In genomic region chr5:150323092-150323491, GRCh38 we compare ENCODE assay signal across 1 cellular context.
TF ChIP-seq lines count a peak whose summit lies in the region.

No MANE protein-coding gene starts in this region.

TF ChIP-seq in HepG2, 621 proteins besides CTCF, POLR2A, EP300 and RAD21 (continues in another document):
- TF ChIP-seq GPN1 (CRISPR knock-in tag; IDR thresholded peaks at IDR 0.05; ENCODE audit: borderline replicate concordance) (no peak), BCL6 (CRISPR knock-in tag; IDR thresholded peaks at IDR 0.05) (0 out of 2 replicates have a peak, but pooled peaks have one; percentile 20), SOX13 (IDR thresholded peaks at IDR 0.05) (no peak), SOX13 (CRISPR knock-in tag; conservative IDR thresholded peaks at IDR 0.05 in 1 of 2, IDR thresholded peaks at IDR 0.05 in 1 of 2) (peak in 1 of 2 experiments; percentile 61; a peak in 2 of 4 replicates), ZBTB1 (CRISPR knock-in tag; IDR thresholded peaks at IDR 0.05; ENCODE audit: borderline replicate concordance) (no peak), ZNF362 (CRISPR knock-in tag; IDR thresholded peaks at IDR 0.05; ENCODE audit: borderline replicate concordance) (no peak), NR2F2 (IDR thresholded peaks at IDR 0.05; ENCODE audit: borderline replicate concordance, low read depth) (no peak), FOXP4 (CRISPR knock-in tag; IDR thresholded peaks at IDR 0.05) (0 out of 2 replicates have a peak, but pooled peaks have one; percentile 33), ATF4 (CRISPR knock-in tag; IDR thresholded peaks at IDR 0.05) (peak in 1 of 2 experiments; percentile 51; a peak in 1 of 4 replicates), ARNTL (CRISPR knock-in tag; IDR thresholded peaks at IDR 0.05) (no peak), ZNF484 (CRISPR knock-in tag; IDR thresholded peaks at IDR 0.05; ENCODE audit: borderline replicate concordance, low read depth) (no peak), ZC3H4 (CRISPR knock-in tag; IDR thresholded peaks at IDR 0.05; ENCODE audit: borderline replicate concordance) (no peak), ISL2 (CRISPR knock-in tag; IDR thresholded peaks at IDR 0.05) (no peak), HNRNPLL (IDR thresholded peaks at IDR 0.05; ENCODE audit: low read depth, low read length, poor library complexity, severe bottlenecking) (peak; percentile 18), MAFK (conservative IDR thresholded peaks at IDR 0.05 in 1 of 2, IDR thresholded peaks at IDR 0.05 in 1 of 2; ENCODE audit: low read length in 2 of 2) (no peak), SP4 (CRISPR knock-in tag; IDR thresholded peaks at IDR 0.05) (no peak), ZNF20 (CRISPR knock-in tag; IDR thresholded peaks at IDR 0.05) (no peak), NAIF1 (CRISPR knock-in tag; IDR thresholded peaks at IDR 0.05; ENCODE audit: borderline replicate concordance) (0 out of 2 replicates have a peak, but pooled peaks have one; percentile 59), FOXA3 (CRISPR knock-in tag; IDR thresholded peaks at IDR 0.05) (peak; percentile 78), POLR2G (IDR thresholded peaks at IDR 0.05; ENCODE audit: low read depth, low read length) (no peak), CEBPZ (IDR thresholded peaks at IDR 0.05; ENCODE audit: low read length) (no peak), GTF2F1 (IDR thresholded peaks at IDR 0.05; ENCODE audit: low read length) (no peak), RXRB (CRISPR knock-in tag; IDR thresholded peaks at IDR 0.05; ENCODE audit: borderline replicate concordance) (no peak), NFKBIZ (CRISPR knock-in tag; IDR thresholded peaks at IDR 0.05) (no peak), ZNF749 (CRISPR knock-in tag; IDR thresholded peaks at IDR 0.05; ENCODE audit: borderline replicate concordance) (no peak), ZNF737 (CRISPR knock-in tag; IDR thresholded peaks at IDR 0.05; ENCODE audit: borderline replicate concordance) (no peak), FOXA1 (IDR thresholded peaks at IDR 0.05) (no peak), FOXA1 (CRISPR knock-in tag; IDR thresholded peaks at IDR 0.05) (peak; percentile 88), RBFOX2 (IDR thresholded peaks at IDR 0.05; ENCODE audit: low read depth, low read length) (no peak), HES4 (CRISPR knock-in tag; IDR thresholded peaks at IDR 0.05; ENCODE audit: borderline replicate concordance) (no peak), ZNF580 (CRISPR knock-in tag; IDR thresholded peaks at IDR 0.05; ENCODE audit: borderline replicate concordance, low read depth) (no peak), ZNF839 (CRISPR knock-in tag; IDR thresholded peaks at IDR 0.05; ENCODE audit: borderline replicate concordance) (no peak), CEBPG (CRISPR knock-in tag; IDR thresholded peaks at IDR 0.05) (peak; percentile 92), ZNF468 (CRISPR knock-in tag; IDR thresholded peaks at IDR 0.05) (no peak), E2F5 (CRISPR knock-in tag; conservative IDR thresholded peaks at IDR 0.05) (no peak), MED13 (CRISPR knock-in tag; IDR thresholded peaks at IDR 0.05) (no peak), TCF7 (IDR thresholded peaks at IDR 0.05; ENCODE audit: low read depth) (no peak), FOXO1 (CRISPR knock-in tag; IDR thresholded peaks at IDR 0.05) (no peak), NFIB (CRISPR knock-in tag; IDR thresholded peaks at IDR 0.05; ENCODE audit: borderline replicate concordance) (no peak), ZNF781 (CRISPR knock-in tag; IDR thresholded peaks at IDR 0.05; ENCODE audit: borderline replicate concordance, not compliant biosample characterization) (no peak), HMGA1 (CRISPR knock-in tag; conservative IDR thresholded peaks at IDR 0.05) (no peak), GATAD2A (CRISPR knock-in tag; IDR thresholded peaks at IDR 0.05) (0 out of 2 replicates have a peak, but pooled peaks have one; percentile 14), MEF2D (CRISPR knock-in tag; IDR thresholded peaks at IDR 0.05) (no peak), ARID3A (IDR thresholded peaks at IDR 0.05; ENCODE audit: low read depth, low read length) (no peak), GABPB1 (CRISPR knock-in tag; IDR thresholded peaks at IDR 0.05) (no peak), ZNF318 (CRISPR knock-in tag; IDR thresholded peaks at IDR 0.05) (no peak), CEBPB (IDR thresholded peaks at IDR 0.05; ENCODE audit: borderline replicate concordance, low read depth, low read length) (peak; percentile 98), ATF7 (IDR thresholded peaks at IDR 0.05) (peak; percentile 83), ATF7 (CRISPR knock-in tag; IDR thresholded peaks at IDR 0.05) (no peak), AGO2 (optimal IDR thresholded peaks at IDR 0.05; ENCODE audit: low read depth, low read length) (no peak), FOXP1 (IDR thresholded peaks at IDR 0.05) (peak; percentile 6; the same call in 1 of the 2 replicates), FOXP1 (CRISPR knock-in tag; IDR thresholded peaks at IDR 0.05) (peak; percentile 68)
